ENCODE assay signal across 8 cellular contexts in the genomic region with DNA sequence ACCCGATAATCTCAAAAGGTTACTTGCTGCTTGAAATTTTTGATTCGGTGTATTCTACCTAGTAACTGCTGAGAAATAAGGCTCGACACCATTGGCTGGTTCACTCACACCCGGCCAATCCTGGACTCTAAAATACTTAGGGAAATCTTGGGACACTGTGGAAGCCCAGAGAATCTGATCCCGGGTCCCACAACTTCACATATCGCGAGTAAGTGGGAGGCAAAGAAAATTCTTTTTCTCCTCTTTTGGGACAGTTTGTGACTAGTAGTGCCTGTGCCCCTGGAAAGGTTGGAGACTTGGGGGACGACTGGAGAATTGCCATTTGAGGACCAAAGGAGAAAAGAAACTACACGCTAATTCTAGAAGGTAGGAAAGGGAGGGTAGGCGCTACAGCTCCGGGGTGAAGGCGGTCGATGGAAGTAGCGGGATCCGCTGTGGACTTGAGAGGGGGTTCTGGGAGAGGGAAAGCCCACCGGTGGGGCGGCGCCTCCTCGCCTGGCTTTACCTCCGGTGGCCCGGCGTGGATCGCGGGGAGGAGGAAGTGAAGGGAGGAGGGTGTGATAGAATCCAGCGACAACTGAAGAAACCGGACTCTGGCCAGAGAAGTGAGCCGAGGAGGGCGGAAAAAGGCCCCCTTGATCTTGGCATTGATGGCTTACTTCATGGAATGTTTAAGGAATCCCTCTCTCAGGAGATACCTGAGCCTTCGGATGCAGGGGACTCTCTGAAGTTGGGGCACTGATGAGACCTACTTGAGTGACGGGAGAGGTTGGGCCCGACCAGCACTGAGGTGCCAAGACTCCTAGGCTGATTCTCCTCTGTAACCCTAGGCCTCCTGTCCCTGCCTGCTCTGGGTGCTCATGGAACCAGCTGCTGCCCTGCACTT. TPM values are rescaled to one million over a fixed set of nuclear protein-coding genes. Genes with fewer than 3 reads are reported as not detected.
DNase-seq lines count a peak whose midpoint lies in the region; ATAC-seq and TF ChIP-seq lines count a peak whose summit lies in the region.

No MANE protein-coding gene starts in this region.

- H3K27me3 ChIP-seq in CD8-positive, alpha-beta T cell (ENCODE audit: insufficient read depth, low read length), result no peaks in the 10 kb centered on the region
- H3K27me3 ChIP-seq in ectodermal cell (ENCODE audit: control insufficient read depth, insufficient read depth, low read length, poor library complexity, severe bottlenecking), result no peaks in the 10 kb centered on the region

- CTCF ChIA-PET in CD8-positive, alpha-beta T cell (lab: Charles Lee), result interaction anchor here (1.0 to 2.2 kb wide), 4 partner anchors 19 to 174 kb away, joined by 3 to 13 read pairs (median 4); a partner anchor contains a TSS

- intact Hi-C loops in CD8-positive, alpha-beta T cell (cut with DNase I, micrococcal nuclease), result loop anchor here (1.0 to 5.0 kb wide), 8 partner anchors 19 to 115 kb away; a partner anchor contains a TSS
- intact Hi-C loops in activated CD4-positive, alpha-beta T cell treated with anti-CD3 and anti-CD28 coated beads, Interleukin-2, amount 10 ng/mL, durations not matched to agents 24 days and 14 days (cut with micrococcal nuclease), result loop anchor here (2.0 kb wide), 1 partner anchor 19 kb away; a partner anchor contains a TSS

- H3K36me3 ChIP-seq in CD8-positive, alpha-beta T cell (ENCODE audit: insufficient read depth, low read length), result no peaks in the 10 kb centered on the region
- H3K36me3 ChIP-seq in ectodermal cell (ENCODE audit: control insufficient read depth, insufficient read depth, low read length), result no peaks in the 10 kb centered on the region

- no peak for TF ChIP-seq CTCF in CD8-positive, alpha-beta T cell (IDR thresholded peaks at IDR 0.05)

- H3K27me3 Mint-ChIP-seq in CD8-positive, alpha-beta T cell (ENCODE audit: low read depth), result no peaks in the 10 kb centered on the region
- H3K27me3 Mint-ChIP-seq in activated CD4-positive, alpha-beta T cell treated with anti-CD3 and anti-CD28 coated beads, Interleukin-2, amount 10 ng/mL, durations not matched to agents 24 days and 14 days, result peaks cover 2% of the 10 kb centered on the region

- H3K36me3 Mint-ChIP-seq in CD8-positive, alpha-beta T cell, result peaks cover 12% of the 10 kb centered on the region
- peaks cover 19% of the 10 kb centered on the region for H3K36me3 Mint-ChIP-seq in activated CD4-positive, alpha-beta T cell treated with anti-CD3 and anti-CD28 coated beads, Interleukin-2, amount 10 ng/mL, durations not matched to agents 24 days and 14 days (ENCODE audit: low read depth)

- ATAC-seq in CD8-positive, alpha-beta T cell, result peak; percentile 95
- peak; percentile 91 for ATAC-seq in GM19372 (IDR thresholded peaks at IDR 0.05; ENCODE audit: low read depth, unreplicated experiment)
- peak; percentile 82 for ATAC-seq in HG03457 (IDR thresholded peaks at IDR 0.05; ENCODE audit: unreplicated experiment)
- ATAC-seq in left lobe of liver, result peak; percentile 97

- peaks cover 16% of the 10 kb centered on the region for H3K4me1 Mint-ChIP-seq in CD8-positive, alpha-beta T cell (ENCODE audit: low read depth)
- H3K4me1 Mint-ChIP-seq in activated CD4-positive, alpha-beta T cell treated with anti-CD3 and anti-CD28 coated beads, Interleukin-2, amount 10 ng/mL, durations not matched to agents 24 days and 14 days, result peaks cover 10% of the 10 kb centered on the region

- no peak overlapping the region for H3K27ac Mint-ChIP-seq in CD8-positive, alpha-beta T cell
- no peak overlapping the region for H3K27ac Mint-ChIP-seq in activated CD4-positive, alpha-beta T cell treated with anti-CD3 and anti-CD28 coated beads, Interleukin-2, amount 10 ng/mL, durations not matched to agents 24 days and 14 days

- peaks cover 5% of the 10 kb centered on the region for H3K4me1 ChIP-seq in CD8-positive, alpha-beta T cell (ENCODE audit: insufficient read depth, low read length)
- no peaks in the 10 kb centered on the region for H3K4me1 ChIP-seq in ectodermal cell (ENCODE audit: control insufficient read depth, insufficient read depth, low read length)

- peak overlapping the region; percentile 76 for H3K4me3 ChIP-seq in CD8-positive, alpha-beta T cell (ENCODE audit: low read depth, low read length)
- H3K4me3 ChIP-seq in ectodermal cell (ENCODE audit: insufficient read depth, low read depth, low read length), result peak overlapping the region; percentile 76

- 2% methylated on average over 29 to 31 of the region's 31 CpGs for WGBS in ectodermal cell, 2 experiments

- POLR2A ChIA-PET in CD8-positive, alpha-beta T cell (lab: Charles Lee), result interaction anchor here (1.2 to 1.8 kb wide), 2 partner anchors 116 to 149 kb away, joined by 3 to 4 read pairs; a partner anchor contains a TSS

- peak in 6 of 7 experiments; percentile 26 to 68 (median 39) for DNase-seq in CD8-positive, alpha-beta T cell
- peak; percentile 69 to 82 for DNase-seq in NCI-H526 (lab: John Stamatoyannopoulos, UW)
- DNase-seq in activated CD4-positive, alpha-beta T cell treated with anti-CD3 and anti-CD28 coated beads, Interleukin-2, amount 10 ng/mL, durations not matched to agents 24 days and 14 days, result peak; percentile 85
- peak; percentile 72 for DNase-seq in left lobe of liver (ENCODE audit: low spot score)
- peak; percentile 56 for DNase-seq in stimulated activated CD4-positive, alpha-beta T cell treated with anti-CD3 and anti-CD28 coated beads, Interleukin-4, amount 100 ng/mL, for 24 hours

- peak overlapping the region; percentile 20 for H3K27ac ChIP-seq in CD8-positive, alpha-beta T cell (ENCODE audit: low read depth, low read length)
- no peak overlapping the region for H3K27ac ChIP-seq in ectodermal cell (ENCODE audit: insufficient read depth, low read depth, low read length, poor library complexity, severe bottlenecking)

- H3K4me3 Mint-ChIP-seq in CD8-positive, alpha-beta T cell, result no peak overlapping the region
- no peak overlapping the region for H3K4me3 Mint-ChIP-seq in activated CD4-positive, alpha-beta T cell treated with anti-CD3 and anti-CD28 coated beads, Interleukin-2, amount 10 ng/mL, durations not matched to agents 24 days and 14 days

- H3K9me3 ChIP-seq in CD8-positive, alpha-beta T cell (ENCODE audit: low read length), result no peaks in the 10 kb centered on the region
- H3K9me3 ChIP-seq in ectodermal cell (ENCODE audit: control insufficient read depth, low read length), result no peaks in the 10 kb centered on the region

- peaks cover 6% of the 10 kb centered on the region for H3K9me3 Mint-ChIP-seq in CD8-positive, alpha-beta T cell
- peaks cover 13% of the 10 kb centered on the region for H3K9me3 Mint-ChIP-seq in activated CD4-positive, alpha-beta T cell treated with anti-CD3 and anti-CD28 coated beads, Interleukin-2, amount 10 ng/mL, durations not matched to agents 24 days and 14 days

RNA-seq across cellular contexts. Expression of a gene that starts 18.8 kb away (rescaled TPM):
- 10 to 100 TPM; 44.9 to 51.8 TPM for total RNA-seq in CD8-positive, alpha-beta T cell
- 37.7 and 38.2 TPM in 2 replicates for total RNA-seq in activated CD4-positive, alpha-beta T cell treated with anti-CD3 and anti-CD28 coated beads, Interleukin-2, amount 10 ng/mL, durations not matched to agents 24 days and 14 days
- polyA plus RNA-seq in ectodermal cell (2013, experiment 1 of 4), result 1.3 TPM
- polyA plus RNA-seq in ectodermal cell (2013, experiment 2 of 4), result 1.5 TPM
- 2.0 TPM for polyA plus RNA-seq in ectodermal cell (2013, experiment 3 of 4)
- polyA plus RNA-seq in ectodermal cell (2013, experiment 4 of 4), result 1.5 TPM
- total RNA-seq in left lobe of liver, result 12.4 TPM

RNA-seq across cellular contexts. Expression of a gene that starts 19.4 kb away (rescaled TPM):
- total RNA-seq in CD8-positive, alpha-beta T cell, result 100 to 1,000 TPM in 1 of 2 experiments, 10 to 100 TPM in 1; 97.0 to 104 TPM
- total RNA-seq in activated CD4-positive, alpha-beta T cell treated with anti-CD3 and anti-CD28 coated beads, Interleukin-2, amount 10 ng/mL, durations not matched to agents 24 days and 14 days, result 29.6 and 33.2 TPM in 2 replicates
- 11.1 TPM for polyA plus RNA-seq in ectodermal cell (2013, experiment 1 of 4)
- polyA plus RNA-seq in ectodermal cell (2013, experiment 2 of 4), result 13.1 TPM
- polyA plus RNA-seq in ectodermal cell (2013, experiment 3 of 4), result 9.9 TPM
- 9.3 TPM for polyA plus RNA-seq in ectodermal cell (2013, experiment 4 of 4)
- total RNA-seq in left lobe of liver, result 9.5 TPM

RNA-seq across cellular contexts. Expression of a gene that starts 36.3 kb away (rescaled TPM):
- 10 to 100 TPM; 16.4 to 17.3 TPM for total RNA-seq in CD8-positive, alpha-beta T cell
- total RNA-seq in activated CD4-positive, alpha-beta T cell treated with anti-CD3 and anti-CD28 coated beads, Interleukin-2, amount 10 ng/mL, durations not matched to agents 24 days and 14 days, result 16.5 and 19.8 TPM in 2 replicates
- 16.6 TPM for polyA plus RNA-seq in ectodermal cell (2013, experiment 1 of 4)
- polyA plus RNA-seq in ectodermal cell (2013, experiment 2 of 4), result 15.5 TPM
- 12.2 TPM for polyA plus RNA-seq in ectodermal cell (2013, experiment 3 of 4)
- polyA plus RNA-seq in ectodermal cell (2013, experiment 4 of 4), result 13.1 TPM
- total RNA-seq in left lobe of liver, result 5.0 TPM

RNA-seq across cellular contexts. Expression of a gene that starts 38.6 kb away (rescaled TPM):
- total RNA-seq in CD8-positive, alpha-beta T cell, result 10 to 100 TPM; 14.1 to 15.5 TPM
- total RNA-seq in activated CD4-positive, alpha-beta T cell treated with anti-CD3 and anti-CD28 coated beads, Interleukin-2, amount 10 ng/mL, durations not matched to agents 24 days and 14 days, result 23.8 and 25.0 TPM in 2 replicates
- polyA plus RNA-seq in ectodermal cell (2013, experiment 1 of 4), result 16.2 TPM
- polyA plus RNA-seq in ectodermal cell (2013, experiment 2 of 4), result 21.1 TPM
- polyA plus RNA-seq in ectodermal cell (2013, experiment 3 of 4), result 15.4 TPM
- 15.7 TPM for polyA plus RNA-seq in ectodermal cell (2013, experiment 4 of 4)
- 3.0 TPM for total RNA-seq in left lobe of liver

RNA-seq across cellular contexts. Expression of a gene that starts 56.5 kb away (rescaled TPM):
- 10 to 100 TPM; 38.4 to 43.6 TPM for total RNA-seq in CD8-positive, alpha-beta T cell
- 48.0 and 50.8 TPM in 2 replicates for total RNA-seq in activated CD4-positive, alpha-beta T cell treated with anti-CD3 and anti-CD28 coated beads, Interleukin-2, amount 10 ng/mL, durations not matched to agents 24 days and 14 days
- polyA plus RNA-seq in ectodermal cell (2013, experiment 1 of 4), result 6.4 TPM
- polyA plus RNA-seq in ectodermal cell (2013, experiment 2 of 4), result 4.5 TPM
- 3.4 TPM for polyA plus RNA-seq in ectodermal cell (2013, experiment 3 of 4)
- polyA plus RNA-seq in ectodermal cell (2013, experiment 4 of 4), result 3.0 TPM
- 19.3 TPM for total RNA-seq in left lobe of liver
